Comparison of ENCODE assay signal across 13 cellular contexts in the genomic region with DNA sequence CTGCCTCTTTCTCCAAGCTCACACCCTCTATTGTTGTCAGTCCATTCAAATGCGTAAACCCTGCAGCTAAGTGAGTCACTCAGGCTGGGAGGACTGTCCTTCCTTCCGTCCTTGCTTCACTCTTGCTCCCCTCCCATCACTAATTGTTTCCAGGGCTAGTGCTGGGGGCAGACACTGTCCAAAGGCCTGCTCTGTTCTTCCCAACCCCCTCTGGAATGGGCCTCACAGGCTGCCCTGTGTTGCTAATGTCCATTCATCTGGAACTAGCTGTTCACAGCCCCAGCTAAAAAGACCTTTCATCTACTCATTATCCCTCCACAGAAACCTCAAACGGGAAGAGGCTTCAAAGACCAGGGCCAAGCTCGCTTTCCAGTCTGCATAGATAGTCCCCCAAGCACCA. TPM values are rescaled to one million over a fixed set of nuclear protein-coding genes. Genes with fewer than 3 reads are reported as not detected.
DNase-seq lines count a peak whose midpoint lies in the region; ATAC-seq and TF ChIP-seq lines count a peak whose summit lies in the region.
"Had no signal": no experiment of that assay in that cellular context is flagged by ENCODE, and none has a peak within 500 bp of the region (broad histone marks: within the 10 kb centered on the region; RNA-seq: fewer than 3 reads in every experiment).

No MANE protein-coding gene starts in this region.

- WGBS in endodermal cell (ENCODE audit: insufficient coverage in 1 of 2, insufficient read length in 1 of 2), 2 experiments, result 58 to 67% methylated on average over 2 to 4 of the region's 4 CpGs
- WGBS in lower leg skin, 2 donors, result 67 to 71% methylated on average over 4 of the region's 4 CpGs

- H4K20me1 ChIP-seq in BLaER1, result no peaks in the 10 kb centered on the region

- no peaks in the 10 kb centered on the region for H3K36me3 Mint-ChIP-seq in endodermal cell (ENCODE audit: low read depth)
- no peaks in the 10 kb centered on the region for H3K36me3 Mint-ChIP-seq in activated naive CD8-positive, alpha-beta T cell treated with anti-CD3 and anti-CD28 coated beads for 36 hours

- H3K9me3 Mint-ChIP-seq in endodermal cell, result no peaks in the 10 kb centered on the region
- H3K9me3 Mint-ChIP-seq in activated naive CD8-positive, alpha-beta T cell treated with anti-CD3 and anti-CD28 coated beads for 36 hours, result no peaks in the 10 kb centered on the region

- H3K4me1 ChIP-seq in BLaER1 (peaks cover 39% of the 10 kb centered on the region), endodermal cell (ENCODE audit: control insufficient read depth, insufficient read depth, low read length) (no peaks in the 10 kb centered on the region)

- TF ChIP-seq POLR2A in lower leg skin (IDR thresholded peaks at IDR 0.05), result no peak

- H3K36me3 ChIP-seq in BLaER1, result no peaks in the 10 kb centered on the region
- H3K36me3 ChIP-seq in endodermal cell (ENCODE audit: control insufficient read depth, insufficient read depth, low read length), result no peaks in the 10 kb centered on the region

- H3K27ac ChIP-seq in BLaER1 (no peak overlapping the region; the same call in 1 of the 2 replicates), endodermal cell (ENCODE audit: low read depth, low read length) (peak overlapping the region; percentile 19)
- H3K27ac ChIP-seq: C4-2B, hepatocyte had no signal

- H3K9me3 ChIP-seq in BLaER1, result no peaks in the 10 kb centered on the region
- H3K9me3 ChIP-seq in endodermal cell (ENCODE audit: control insufficient read depth, low read length), result no peaks in the 10 kb centered on the region

- ATAC-seq in HG03025 (IDR thresholded peaks at IDR 0.05; ENCODE audit: low FRiP score, unreplicated experiment) (no peak), GM21529 (IDR thresholded peaks at IDR 0.05; ENCODE audit: unreplicated experiment) (no peak)
- ATAC-seq: stimulated activated naive CD8-positive, alpha-beta T cell treated with anti-CD3 and anti-CD28 coated beads, Interleukin-15, amount 100 ng/mL, for 72 hours had no signal

- peak overlapping the region; percentile 80 for H3K4me2 ChIP-seq in BLaER1
- H3K4me2 ChIP-seq: hepatocyte had no signal

- in situ Hi-C loops in G401 (cut with HindIII; ENCODE audit: low sequenced_read_pairs), result no loop called here

- H3K9ac ChIP-seq in BLaER1 (no peak overlapping the region; the same call in 1 of the 2 replicates), endodermal cell (ENCODE audit: extremely low read depth, low read length, poor library complexity, severe bottlenecking) (no peak overlapping the region)

- peaks cover 14% of the 10 kb centered on the region for H3K4me1 Mint-ChIP-seq in endodermal cell
- no peaks in the 10 kb centered on the region for H3K4me1 Mint-ChIP-seq in activated naive CD8-positive, alpha-beta T cell treated with anti-CD3 and anti-CD28 coated beads for 36 hours
- H3K4me1 Mint-ChIP-seq: stimulated activated naive CD8-positive, alpha-beta T cell treated with anti-CD3 and anti-CD28 coated beads, Interleukin-15, amount 100 ng/mL, for 72 hours had no signal

- DNase-seq in MV-4-11 (lab: John Stamatoyannopoulos, UW) (peak; percentile 3), endodermal cell (peak; percentile 63), lower leg skin (ENCODE audit: low spot score in 2 of 2) (peak; percentile 69 to 86), G401 (ENCODE audit: low spot score) (no peak)
- DNase-seq in activated naive CD8-positive, alpha-beta T cell treated with anti-CD3 and anti-CD28 coated beads for 36 hours, result no peak
- DNase-seq: activated CD8-positive, alpha-beta memory T cell treated with anti-CD3 and anti-CD28 coated beads, Interleukin-2, amount 50 U/mL, for 48 hours; NCI-H524; stimulated activated naive CD8-positive, alpha-beta T cell treated with anti-CD3 and anti-CD28 coated beads, Interleukin-15, amount 100 ng/mL, for 72 hours had no signal

- TF ChIP-seq CTCF in endodermal cell (conservative IDR thresholded peaks at IDR 0.05), result no peak
- no peak for TF ChIP-seq CTCF in lower leg skin (IDR thresholded peaks at IDR 0.05)

- H3K27me3 Mint-ChIP-seq in endodermal cell (ENCODE audit: insufficient read depth), result peaks cover 8% of the 10 kb centered on the region
- H3K27me3 Mint-ChIP-seq in activated naive CD8-positive, alpha-beta T cell treated with anti-CD3 and anti-CD28 coated beads for 36 hours, result no peaks in the 10 kb centered on the region
- H3K27me3 Mint-ChIP-seq: stimulated activated naive CD8-positive, alpha-beta T cell treated with anti-CD3 and anti-CD28 coated beads, Interleukin-15, amount 100 ng/mL, for 72 hours had no signal

- no peaks in the 10 kb centered on the region for H3K27me3 ChIP-seq in BLaER1
- H3K27me3 ChIP-seq in endodermal cell (ENCODE audit: control insufficient read depth, insufficient read depth, low read length, poor library complexity, severe bottlenecking), result no peaks in the 10 kb centered on the region
- H3K27me3 ChIP-seq: hepatocyte had no signal

- intact Hi-C loops in lower leg skin (cut with DNase I; ENCODE audit: low total_unique reads), result no loop called here

- H3K27ac Mint-ChIP-seq in endodermal cell, result no peak overlapping the region
- H3K27ac Mint-ChIP-seq in activated naive CD8-positive, alpha-beta T cell treated with anti-CD3 and anti-CD28 coated beads for 36 hours, result no peak overlapping the region
- H3K27ac Mint-ChIP-seq: stimulated activated naive CD8-positive, alpha-beta T cell treated with anti-CD3 and anti-CD28 coated beads, Interleukin-15, amount 100 ng/mL, for 72 hours had no signal

- H3K4me3 Mint-ChIP-seq in endodermal cell, result no peak overlapping the region
- H3K4me3 Mint-ChIP-seq in activated naive CD8-positive, alpha-beta T cell treated with anti-CD3 and anti-CD28 coated beads for 36 hours, result no peak overlapping the region
- H3K4me3 Mint-ChIP-seq: stimulated activated naive CD8-positive, alpha-beta T cell treated with anti-CD3 and anti-CD28 coated beads, Interleukin-15, amount 100 ng/mL, for 72 hours had no signal

- H3K4me3 ChIP-seq in BLaER1, result no peak overlapping the region
- H3K4me3 ChIP-seq in endodermal cell (ENCODE audit: low read length), result no peak overlapping the region
- H3K4me3 ChIP-seq in lower leg skin (ENCODE audit: low read depth, poor library complexity, severe bottlenecking), result no peak overlapping the region
- H3K4me3 ChIP-seq: hepatocyte had no signal

RNA-seq across cellular contexts. Expression of gene NRP2, which starts 31.9 kb away (rescaled TPM):
- 10 to 100 TPM; 69.7 to 92.4 TPM for total RNA-seq in endodermal cell
- polyA plus RNA-seq in endodermal cell (2013, experiment 1 of 2), result 79.4 TPM
- polyA plus RNA-seq in endodermal cell (2013, experiment 2 of 2), result 80.4 TPM
- total RNA-seq in lower leg skin, result 10 to 100 TPM in 1 of 4 donors, 1 to 10 TPM in 3; 4.0 to 11.5 (median 5.9) TPM
- 1 to 10 TPM; 1.1 to 2.0 TPM for total RNA-seq in activated naive CD8-positive, alpha-beta T cell treated with anti-CD3 and anti-CD28 coated beads for 36 hours
- 5.3 and 7.9 TPM in 2 replicates for total RNA-seq in G401 (2014; rRNA removed; shearing (Covaris generic))

Comparison
In these comparisons a context has a peak if more than half of its experiments do, and no peak if none do; other contexts are left out.
1. DNase-seq: peak in MV-4-11 (single experiment), endodermal cell (single experiment) and lower leg skin (2 of 2); none in activated naive CD8-positive, alpha-beta T cell treated with anti-CD3 and anti-CD28 coated beads for 36 hours (single experiment) and G401 (single experiment).